In genomic region chr11:79160786-79161403, GRCh38 we compare ENCODE assay signal across 1 cellular context.
TF ChIP-seq lines count a peak whose summit lies in the region.

No MANE protein-coding gene starts in this region.

TF ChIP-seq in HCT116, 20 proteins besides CTCF, POLR2A, EP300 and RAD21 (continued from another document):
- TF ChIP-seq, protein P1, sequence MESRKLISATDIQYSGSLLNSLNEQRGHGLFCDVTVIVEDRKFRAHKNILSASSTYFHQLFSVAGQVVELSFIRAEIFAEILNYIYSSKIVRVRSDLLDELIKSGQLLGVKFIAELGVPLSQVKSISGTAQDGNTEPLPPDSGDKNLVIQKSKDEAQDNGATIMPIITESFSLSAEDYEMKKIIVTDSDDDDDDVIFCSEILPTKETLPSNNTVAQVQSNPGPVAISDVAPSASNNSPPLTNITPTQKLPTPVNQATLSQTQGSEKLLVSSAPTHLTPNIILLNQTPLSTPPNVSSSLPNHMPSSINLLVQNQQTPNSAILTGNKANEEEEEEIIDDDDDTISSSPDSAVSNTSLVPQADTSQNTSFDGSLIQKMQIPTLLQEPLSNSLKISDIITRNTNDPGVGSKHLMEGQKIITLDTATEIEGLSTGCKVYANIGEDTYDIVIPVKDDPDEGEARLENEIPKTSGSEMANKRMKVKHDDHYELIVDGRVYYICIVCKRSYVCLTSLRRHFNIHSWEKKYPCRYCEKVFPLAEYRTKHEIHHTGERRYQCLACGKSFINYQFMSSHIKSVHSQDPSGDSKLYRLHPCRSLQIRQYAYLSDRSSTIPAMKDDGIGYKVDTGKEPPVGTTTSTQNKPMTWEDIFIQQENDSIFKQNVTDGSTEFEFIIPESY (IDR thresholded peaks at IDR 0.05; ENCODE audit: extremely low read depth, insufficient replicate concordance, low read length) = no peak
- TF ChIP-seq JUND (IDR thresholded peaks at IDR 0.05) (no peak), ZFX (IDR thresholded peaks at IDR 0.05) (no peak), TCF7L2 (IDR thresholded peaks at IDR 0.05; ENCODE audit: borderline replicate concordance, extremely low read depth, insufficient read depth, insufficient read length) (no peak), EGR1 (IDR thresholded peaks at IDR 0.05; ENCODE audit: low read depth) (no peak), FOSL1 (IDR thresholded peaks at IDR 0.05; ENCODE audit: low read depth) (no peak)
